ENCODE assay signal across 25 cellular contexts in genomic region chr9:37522971-37523370, GRCh38.
"Had no signal": no experiment of that assay in that cellular context is flagged by ENCODE, and none has a peak within 500 bp of the region (broad histone marks: within the 10 kb centered on the region; RNA-seq: fewer than 3 reads in every experiment).

No MANE protein-coding gene starts in this region.

- H3K27ac ChIP-seq: neural progenitor cell, pancreas, psoas muscle, right lobe of liver, sigmoid colon, stomach, thoracic aorta, thyroid gland, tibial nerve, upper lobe of left lung, vagina had no signal

- H3K4me3 ChIP-seq: neural progenitor cell, pancreas, psoas muscle, right lobe of liver, sigmoid colon, stomach, thoracic aorta, thyroid gland, tibial nerve, upper lobe of left lung, vagina had no signal

- ATAC-seq: natural killer cell; pancreas; psoas muscle; right cardiac atrium; right lobe of liver; stimulated activated effector memory CD8-positive, alpha-beta T cell treated with anti-CD3 and anti-CD28 coated beads, Interleukin-12 subunit alpha, Interleukin-12 subunit beta, amount 100 ng/mL, for 72 hours; stimulated activated naive B cell treated with anti-CD40 and anti-IgM and Interleukin-4, amounts not matched to agents 10 μg/mL and 1 μg/mL and 100 μg/mL, for 72 hours had no signal

- H3K4me1 Mint-ChIP-seq: natural killer cell; neural progenitor cell; stimulated activated naive B cell treated with anti-CD40 and anti-IgM and Interleukin-4, amounts not matched to agents 10 μg/mL and 1 μg/mL and 100 μg/mL, for 72 hours had no signal

- H3K4me1 ChIP-seq: neural progenitor cell, pancreas, psoas muscle, right lobe of liver, sigmoid colon, stomach, thyroid gland, tibial nerve, upper lobe of left lung, vagina had no signal

- H3K9me3 ChIP-seq: pancreas, psoas muscle, right lobe of liver, sigmoid colon, stomach, thoracic aorta, thyroid gland, tibial nerve, upper lobe of left lung, vagina had no signal

- FAIRE-seq: pancreas, small intestine had no signal

- H3K27me3 ChIP-seq: neural progenitor cell, pancreas, right lobe of liver, sigmoid colon, stomach, thyroid gland, tibial nerve, upper lobe of left lung, vagina had no signal

- H3K27me3 Mint-ChIP-seq: stimulated activated naive B cell treated with anti-CD40 and anti-IgM and Interleukin-4, amounts not matched to agents 10 μg/mL and 1 μg/mL and 100 μg/mL, for 72 hours; stimulated activated naive CD8-positive, alpha-beta T cell treated with anti-CD3 and anti-CD28 coated beads, Interleukin-15, Interleukin-2, amounts not matched to agents 100 ng/mL and 50 ng/mL, for 24 hours had no signal

- H3K36me3 Mint-ChIP-seq: natural killer cell had no signal

- H3K4me3 Mint-ChIP-seq: natural killer cell; nephron; neural progenitor cell; stimulated activated effector memory CD8-positive, alpha-beta T cell treated with anti-CD3 and anti-CD28 coated beads, Interleukin-12 subunit alpha, Interleukin-12 subunit beta, amount 100 ng/mL, for 72 hours; stimulated activated naive B cell treated with anti-CD40 and anti-IgM and Interleukin-4, amounts not matched to agents 10 μg/mL and 1 μg/mL and 100 μg/mL, for 72 hours; stimulated activated naive CD8-positive, alpha-beta T cell treated with anti-CD3 and anti-CD28 coated beads, Interleukin-15, Interleukin-2, amounts not matched to agents 100 ng/mL and 50 ng/mL, for 24 hours had no signal

- H3K9me3 Mint-ChIP-seq: natural killer cell; nephron; neural progenitor cell; stimulated activated effector memory CD8-positive, alpha-beta T cell treated with anti-CD3 and anti-CD28 coated beads, Interleukin-12 subunit alpha, Interleukin-12 subunit beta, amount 100 ng/mL, for 72 hours; stimulated activated naive CD8-positive, alpha-beta T cell treated with anti-CD3 and anti-CD28 coated beads, Interleukin-15, Interleukin-2, amounts not matched to agents 100 ng/mL and 50 ng/mL, for 24 hours had no signal

- H3K27ac Mint-ChIP-seq: natural killer cell; nephron; neural progenitor cell; stimulated activated effector memory CD8-positive, alpha-beta T cell treated with anti-CD3 and anti-CD28 coated beads, Interleukin-12 subunit alpha, Interleukin-12 subunit beta, amount 100 ng/mL, for 72 hours; stimulated activated naive B cell treated with anti-CD40 and anti-IgM and Interleukin-4, amounts not matched to agents 10 μg/mL and 1 μg/mL and 100 μg/mL, for 72 hours; stimulated activated naive CD8-positive, alpha-beta T cell treated with anti-CD3 and anti-CD28 coated beads, Interleukin-15, Interleukin-2, amounts not matched to agents 100 ng/mL and 50 ng/mL, for 24 hours had no signal

- DNase-seq: natural killer cell; occipital lobe; psoas muscle; right cardiac atrium; right lobe of liver; sigmoid colon; small intestine; stimulated activated CD4-positive, alpha-beta T cell treated with anti-CD3 and anti-CD28 coated beads, Interleukin-15, amount 100 ng/mL, for 24 hours; stimulated activated CD4-positive, alpha-beta T cell treated with anti-CD3 and anti-CD28 coated beads, Interleukin-2, amount 100 ng/mL, for 24 hours; stimulated activated CD4-positive, alpha-beta T cell treated with anti-CD3 and anti-CD28 coated beads, Interleukin-2, amount 100 ng/mL, for 48 hours; stimulated activated CD4-positive, alpha-beta T cell treated with anti-CD3 and anti-CD28 coated beads, Interleukin-4, amount 100 ng/mL, for 24 hours; stimulated activated naive B cell treated with anti-CD40 and anti-IgM and Interleukin-4, amounts not matched to agents 10 μg/mL and 1 μg/mL and 100 μg/mL, for 72 hours; stimulated activated naive CD4-positive, alpha-beta T cell treated with Interleukin-2 at 50 U/mL for 16 hours; stomach; thyroid gland; trophoblast cell; upper lobe of left lung had no signal

- H3K36me3 ChIP-seq: neural progenitor cell had no signal
